Comparison of ENCODE assay signal across 26 cellular contexts in the genomic region with DNA sequence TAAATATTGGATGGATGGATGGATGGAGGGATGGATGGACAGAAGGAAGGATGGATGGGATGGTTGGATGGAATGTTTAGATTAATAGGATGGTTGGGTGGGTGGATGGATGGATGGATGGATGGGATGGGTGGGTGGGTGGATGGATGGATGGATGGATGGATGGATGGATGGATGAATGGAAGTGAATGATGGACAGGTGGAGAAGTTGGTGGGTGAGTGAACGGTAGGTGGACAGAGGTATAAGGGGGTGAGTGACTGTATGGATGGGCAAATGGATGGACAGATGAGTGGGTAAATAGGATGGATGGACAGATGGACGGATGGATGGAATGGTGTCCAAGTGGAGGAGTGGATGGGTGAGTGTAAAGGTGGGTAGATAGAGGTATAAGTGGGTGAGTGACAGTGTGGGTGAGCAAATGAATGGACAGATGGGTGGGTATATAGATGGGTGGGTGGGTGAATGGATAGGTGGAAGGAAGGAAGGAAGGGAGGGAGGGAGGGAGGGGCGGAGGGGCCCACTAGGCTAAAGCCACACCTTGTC. TPM values are rescaled to one million over a fixed set of nuclear protein-coding genes. Genes with fewer than 3 reads are reported as not detected.
DNase-seq lines count a peak whose midpoint lies in the region; ATAC-seq and TF ChIP-seq lines count a peak whose summit lies in the region.
"Had no signal": no experiment of that assay in that cellular context is flagged by ENCODE, and none has a peak within 500 bp of the region (broad histone marks: within the 10 kb centered on the region; RNA-seq: fewer than 3 reads in every experiment).

No MANE protein-coding gene starts in this region.

- no peak overlapping the region for H2AFZ ChIP-seq in Karpas-422 (ENCODE audit: low read length)

- TF ChIP-seq CTCF in HEK293 (tag by site-specific recombination; IDR thresholded peaks at IDR 0.05), result no peak
- no peak for TF ChIP-seq CTCF in left ventricle myocardium inferior (IDR thresholded peaks at IDR 0.05; ENCODE audit: borderline replicate concordance)

- ATAC-seq in stimulated activated memory B cell treated with anti-CD40 and anti-IgM and Interleukin-4, amounts not matched to agents 10 μg/mL and 1 μg/mL and 100 μg/mL, for 72 hours, result no peak
- no peak for ATAC-seq in GM19397 (IDR thresholded peaks at IDR 0.05; ENCODE audit: unreplicated experiment)
- ATAC-seq in aorta (ENCODE audit: low FRiP score), result no peak
- no peak for ATAC-seq in HG03097 (IDR thresholded peaks at IDR 0.05; ENCODE audit: low FRiP score, unreplicated experiment)
- ATAC-seq: A549, GM12878 had no signal

- H3K9me3 Mint-ChIP-seq in stimulated activated memory B cell treated with anti-CD40 and anti-IgM and Interleukin-4, amounts not matched to agents 10 μg/mL and 1 μg/mL and 100 μg/mL, for 72 hours, result peaks cover 10% of the 10 kb centered on the region

- no peak overlapping the region for H3K4me3 Mint-ChIP-seq in stimulated activated memory B cell treated with anti-CD40 and anti-IgM and Interleukin-4, amounts not matched to agents 10 μg/mL and 1 μg/mL and 100 μg/mL, for 72 hours
- H3K4me3 Mint-ChIP-seq: B cell; CD4-positive, alpha-beta memory T cell; CD8-positive, alpha-beta memory T cell had no signal

- H3K36me3 ChIP-seq in HEK293 (ENCODE audit: control insufficient read depth in 2 of 2, insufficient read depth in 1 of 2, low read length in 2 of 2), result peaks cover 4 to 11% of the 10 kb centered on the region in 2 experiments; a peak in 2 of 3 replicates
- H3K36me3 ChIP-seq in Karpas-422 (ENCODE audit: insufficient read depth, low read length), result no peaks in the 10 kb centered on the region
- no peaks in the 10 kb centered on the region for H3K36me3 ChIP-seq in left ventricle myocardium inferior
- no peaks in the 10 kb centered on the region for H3K36me3 ChIP-seq in aorta (ENCODE audit: control insufficient read depth in 1 of 2, insufficient read depth in 2 of 2, low read length in 1 of 2)

- POLR2A ChIA-PET in HEK293 (lab: Yijun Ruan, JAX), result no interaction called here

- no peaks in the 10 kb centered on the region for H4K20me1 ChIP-seq in Karpas-422 (ENCODE audit: insufficient read depth, low read depth, low read length)
- H4K20me1 ChIP-seq: BLaER1 treated with 17β-estradiol and CSF1 and Interleukin-3, amounts not matched to agents 10 nM and 100 nM had no signal

- no peaks in the 10 kb centered on the region for H3K4me1 ChIP-seq in HEK293 (ENCODE audit: control insufficient read depth, insufficient read depth, low read length)
- H3K4me1 ChIP-seq in Karpas-422 (ENCODE audit: low read length), result peaks cover 25% of the 10 kb centered on the region
- H3K4me1 ChIP-seq in left ventricle myocardium inferior, result no peaks in the 10 kb centered on the region
- H3K4me1 ChIP-seq in aorta (ENCODE audit: control insufficient read depth in 1 of 2, insufficient read depth in 2 of 2, low read length in 2 of 2), result no peaks in the 10 kb centered on the region
- H3K4me1 ChIP-seq: A549; BLaER1 treated with 17β-estradiol and CSF1 and Interleukin-3, amounts not matched to agents 10 nM and 100 nM had no signal

- no peaks in the 10 kb centered on the region for H3K27me3 ChIP-seq in Karpas-422 (ENCODE audit: low read length)
- H3K27me3 ChIP-seq in left ventricle myocardium inferior (ENCODE audit: low read depth), result no peaks in the 10 kb centered on the region
- H3K27me3 ChIP-seq in aorta (ENCODE audit: control insufficient read depth in 1 of 2, insufficient read depth in 2 of 2, low read length in 1 of 2), result no peaks in the 10 kb centered on the region
- H3K27me3 ChIP-seq: BLaER1 treated with 17β-estradiol and CSF1 and Interleukin-3, amounts not matched to agents 10 nM and 100 nM had no signal

- peaks cover 26% of the 10 kb centered on the region for H3K36me3 Mint-ChIP-seq in stimulated activated memory B cell treated with anti-CD40 and anti-IgM and Interleukin-4, amounts not matched to agents 10 μg/mL and 1 μg/mL and 100 μg/mL, for 72 hours

- peaks cover 7% of the 10 kb centered on the region for H3K4me1 Mint-ChIP-seq in stimulated activated memory B cell treated with anti-CD40 and anti-IgM and Interleukin-4, amounts not matched to agents 10 μg/mL and 1 μg/mL and 100 μg/mL, for 72 hours
- H3K4me1 Mint-ChIP-seq: CD4-positive, alpha-beta memory T cell; CD8-positive, alpha-beta memory T cell had no signal

- no peak overlapping the region for H3K4me2 ChIP-seq in Karpas-422 (ENCODE audit: low read depth, low read length, poor library complexity, severe bottlenecking)
- H3K4me2 ChIP-seq: A549; BLaER1 treated with 17β-estradiol and CSF1 and Interleukin-3, amounts not matched to agents 10 nM and 100 nM had no signal

- no peaks in the 10 kb centered on the region for H3K79me2 ChIP-seq in Karpas-422 (ENCODE audit: low read length)

- no peak for DNase-seq in Karpas-422
- no peak for DNase-seq in caudate nucleus (lab: John Stamatoyannopoulos, UW)
- no peak for DNase-seq in left ventricle myocardium inferior
- no peak for DNase-seq in aorta
- DNase-seq: AML-193; CD4-positive, alpha-beta memory T cell; CD8-positive, alpha-beta memory T cell; COR-L47; DMS 273 treated with DMSO at 0.1 percent for 48 hours; DMS153; DMS53; DMS79; DND-41; EL; GDM1 had no signal

- peak overlapping the region; percentile 9 for H3K27ac Mint-ChIP-seq in stimulated activated memory B cell treated with anti-CD40 and anti-IgM and Interleukin-4, amounts not matched to agents 10 μg/mL and 1 μg/mL and 100 μg/mL, for 72 hours

- H3K4me3 ChIP-seq in HEK293 (ENCODE audit: low read depth, low read length) (no peak overlapping the region), Karpas-422 (ENCODE audit: low read length) (no peak overlapping the region), left ventricle myocardium inferior (no peak overlapping the region), aorta (ENCODE audit: low read length in 2 of 2) (no peak overlapping the region)
- H3K4me3 ChIP-seq: A549; BLaER1 treated with 17β-estradiol and CSF1 and Interleukin-3, amounts not matched to agents 10 nM and 100 nM; GM12878 had no signal

- H3K9me2 ChIP-seq in Karpas-422 (replicated peaks; ENCODE audit: insufficient read depth, low read length), result no peaks in the 10 kb centered on the region

- no peaks in the 10 kb centered on the region for H3K27me3 Mint-ChIP-seq in stimulated activated memory B cell treated with anti-CD40 and anti-IgM and Interleukin-4, amounts not matched to agents 10 μg/mL and 1 μg/mL and 100 μg/mL, for 72 hours
- H3K27me3 Mint-ChIP-seq: B cell; CD4-positive, alpha-beta memory T cell; CD8-positive, alpha-beta memory T cell had no signal

- peak overlapping the region; percentile 36; the same call in 1 of the 2 replicates for H3K9ac ChIP-seq in Karpas-422 (ENCODE audit: low read length)
- H3K9ac ChIP-seq: BLaER1 treated with 17β-estradiol and CSF1 and Interleukin-3, amounts not matched to agents 10 nM and 100 nM had no signal

- H3K27ac ChIP-seq in HEK293 (ENCODE audit: extremely low read depth, low read depth, low read length) (no peak overlapping the region), Karpas-422 (ENCODE audit: low read length) (peak overlapping the region; percentile 66), caudate nucleus (ENCODE audit: low read depth, low read length) (peak overlapping the region; percentile 36), left ventricle myocardium inferior (replicated peaks) (no peak overlapping the region), aorta (ENCODE audit: low read depth in 1 of 2, low read length in 2 of 2) (no peak overlapping the region)
- H3K27ac ChIP-seq: 22Rv1; A549; BLaER1 treated with 17β-estradiol and CSF1 and Interleukin-3, amounts not matched to agents 10 nM and 100 nM; C4-2B had no signal

- intact Hi-C loops in left ventricle myocardium inferior (cut with micrococcal nuclease), result no loop called here
- intact Hi-C loops in aorta (cut with DNase I), result no loop called here

- CTCF ChIA-PET in HEK293 (lab: Yijun Ruan, JAX), result interaction anchor here (1.2 kb wide), 1 partner anchor 24 kb away, joined by 4 read pairs; no protein-coding TSS in a partner anchor

- 82 to 93% methylated on average over 3 of the region's 3 CpGs for WGBS in aorta, 2 donors

- H3K9me3 ChIP-seq in HEK293 (ENCODE audit: control insufficient read depth, insufficient read depth, low read depth, low read length) (no peaks in the 10 kb centered on the region), Karpas-422 (ENCODE audit: low read length) (no peaks in the 10 kb centered on the region), left ventricle myocardium inferior (replicated peaks) (no peaks in the 10 kb centered on the region), aorta (ENCODE audit: control insufficient read depth, low read length) (no peaks in the 10 kb centered on the region)
- H3K9me3 ChIP-seq: A549 had no signal

TF ChIP-seq in HEK293, 187 proteins besides CTCF, POLR2A, EP300 and RAD21 (continues in another document):
- TF ChIP-seq EGR2 (tag by site-specific recombination; IDR thresholded peaks at IDR 0.05; ENCODE audit: low read depth), result peak; percentile 85
- peak; percentile 97 for TF ChIP-seq ZNF366 (tag by site-specific recombination; conservative IDR thresholded peaks at IDR 0.05)
- peak; percentile 73 for TF ChIP-seq ZFHX2 (tag by site-specific recombination; conservative IDR thresholded peaks at IDR 0.05)
- no peak for TF ChIP-seq ZNF248 (tag by site-specific recombination; IDR thresholded peaks at IDR 0.05)
- TF ChIP-seq ZNF26 (tag by site-specific recombination; IDR thresholded peaks at IDR 0.05), result no peak

RNA-seq across cellular contexts. Expression of gene HRK, which starts 41.9 kb away (rescaled TPM):
- total RNA-seq in Karpas-422 (2014; rRNA removed; shearing (Covaris generic); ENCODE audit: low replicate concordance), result 0.94 and 1.2 TPM in 2 replicates
- total RNA-seq in left ventricle myocardium inferior (0.77 TPM), aorta (under 1 TPM; 0.06 TPM)
- polyA plus RNA-seq in aorta, result under 1 TPM in 1 of 2 donors, not detected in 1; 0.25 TPM
- total RNA-seq: CD4-positive, alpha-beta memory T cell; CD8-positive, alpha-beta memory T cell; GM12878 had no signal
- polyA plus RNA-seq: BJ; CD8-positive, alpha-beta memory T cell; GM12878 had no signal

Comparison
In these comparisons a context has a peak if more than half of its experiments do, and no peak if none do; other contexts are left out.
1. H3K27ac ChIP-seq: peak in Karpas-422 (single experiment) and caudate nucleus (single experiment); none in HEK293 (single experiment), left ventricle myocardium inferior (single experiment) and aorta (0 of 2).